Comparison of ENCODE assay signal across 9 cellular contexts in the genomic region with DNA sequence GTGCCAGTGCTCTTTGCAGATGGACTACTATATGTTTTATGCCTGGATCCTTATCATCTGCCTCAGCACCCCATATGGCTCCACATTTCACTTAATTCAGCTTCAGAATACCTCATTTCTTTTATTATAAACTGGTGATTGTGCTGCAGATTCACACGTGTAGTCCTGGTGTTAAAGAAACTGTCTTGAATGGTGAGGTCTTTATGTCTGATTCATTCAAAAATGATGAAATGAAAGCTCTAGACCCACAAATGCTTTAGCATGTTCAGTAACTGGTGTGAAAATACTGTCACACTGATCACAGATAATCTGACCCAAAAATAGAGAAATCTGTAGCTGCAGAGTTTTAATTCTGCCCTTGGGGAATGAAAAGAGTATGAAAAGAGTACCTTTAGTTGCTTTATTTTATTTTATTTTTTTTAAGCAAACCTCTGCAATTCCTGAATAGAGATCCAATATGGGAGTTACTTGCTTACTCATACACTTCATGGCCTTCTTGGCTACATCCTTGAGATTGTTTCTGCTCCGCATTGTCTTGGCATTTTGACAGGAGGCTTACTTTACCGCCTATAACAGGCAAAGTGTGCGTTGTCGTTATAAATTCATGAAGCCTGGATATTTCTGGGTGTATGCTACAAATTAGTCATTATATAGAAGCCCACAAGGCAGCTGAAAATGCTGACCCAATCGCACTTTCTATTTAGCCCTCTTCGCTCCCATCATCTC. TPM values are rescaled to one million over a fixed set of nuclear protein-coding genes. Genes with fewer than 3 reads are reported as not detected.
DNase-seq lines count a peak whose midpoint lies in the region; ATAC-seq and TF ChIP-seq lines count a peak whose summit lies in the region.
"Had no signal": no experiment of that assay in that cellular context is flagged by ENCODE, and none has a peak within 500 bp of the region (broad histone marks: within the 10 kb centered on the region; RNA-seq: fewer than 3 reads in every experiment).

No MANE protein-coding gene starts in this region.

- H3K4me1 ChIP-seq in testis (peaks cover 8% of the 10 kb centered on the region), ovary (ENCODE audit: insufficient read depth) (peaks cover 9% of the 10 kb centered on the region)

- no peaks in the 10 kb centered on the region for H3K36me3 Mint-ChIP-seq in natural killer cell

- peak overlapping the region; percentile 88 for H3K27ac ChIP-seq in C4-2B
- H3K27ac ChIP-seq in testis = no peak overlapping the region
- no peak overlapping the region for H3K27ac ChIP-seq in ovary

- ATAC-seq in natural killer cell = no peak

- TF ChIP-seq POLR2A in testis (IDR thresholded peaks at IDR 0.05) = no peak
- TF ChIP-seq POLR2A in ovary (IDR thresholded peaks at IDR 0.05) = no peak

- no peaks in the 10 kb centered on the region for H3K27me3 ChIP-seq in testis
- H3K27me3 ChIP-seq in ovary = no peaks in the 10 kb centered on the region

- H3K4me3 Mint-ChIP-seq in natural killer cell = peak overlapping the region; percentile 94

- H3K27me3 Mint-ChIP-seq in natural killer cell (ENCODE audit: low read depth in 2 of 2) = peaks cover 35 to 72% of the 10 kb centered on the region in 2 donors

- no peak for DNase-seq in LNCaP clone FGC (ENCODE audit: low read depth)
- peak; percentile 64 for DNase-seq in dermis blood vessel endothelial cell
- DNase-seq in natural killer cell = no peak
- no peak for DNase-seq in testis
- DNase-seq in ovary = no peak
- no peak for DNase-seq in GOT3 (lab: John Stamatoyannopoulos, UW)
- no peak for DNase-seq in activated effector memory CD4-positive, alpha-beta T cell treated with anti-CD3 and anti-CD28 coated beads, Interleukin-2, amount 50 U/mL, for 16 hours

- no peaks in the 10 kb centered on the region for H3K36me3 ChIP-seq in testis (ENCODE audit: low read depth, missing control alignments)
- no peaks in the 10 kb centered on the region for H3K36me3 ChIP-seq in ovary

- no peaks in the 10 kb centered on the region for H3K9me3 Mint-ChIP-seq in natural killer cell
- H3K9me3 Mint-ChIP-seq: T-helper 2 cell treated with Interferon-gamma antibody and Interleukin-4, amounts not matched to agents 5 μg/mL and 100 μg/mL, for 36 hours had no signal

- H3K27ac Mint-ChIP-seq in natural killer cell = no peak overlapping the region
- H3K27ac Mint-ChIP-seq: T-helper 2 cell treated with Interferon-gamma antibody and Interleukin-4, amounts not matched to agents 5 μg/mL and 100 μg/mL, for 36 hours had no signal

- 48 to 64% methylated on average over 7 of the region's 7 CpGs for WGBS in testis, 2 donors
- WGBS in ovary, 3 donors = 34 to 45% (median 37%) methylated on average over 7 of the region's 7 CpGs

- no peaks in the 10 kb centered on the region for H3K9me3 ChIP-seq in testis
- no peaks in the 10 kb centered on the region for H3K9me3 ChIP-seq in ovary

- H3K4me3 ChIP-seq in LNCaP clone FGC (ENCODE audit: low read depth, low read length) (peak overlapping the region; percentile 86), testis (no peak overlapping the region), ovary (no peak overlapping the region)

- TF ChIP-seq EP300 in ovary (IDR thresholded peaks at IDR 0.05) = no peak

- TF ChIP-seq CTCF in C4-2B (conservative IDR thresholded peaks at IDR 0.05) (no peak), LNCaP clone FGC (IDR thresholded peaks at IDR 0.05; ENCODE audit: control insufficient read depth, extremely low read depth, insufficient read depth) (no peak), natural killer cell (IDR thresholded peaks at IDR 0.05) (no peak), testis (IDR thresholded peaks at IDR 0.05) (no peak), ovary (IDR thresholded peaks at IDR 0.05) (no peak)

- peaks cover 31 to 36% of the 10 kb centered on the region in 2 donors for H3K4me1 Mint-ChIP-seq in natural killer cell

- intact Hi-C loops in natural killer cell (cut with micrococcal nuclease) = loop anchor here (10.0 kb wide), 1 partner anchor 149 kb away; the partner anchor contains the start of gene CHD1
- intact Hi-C loops in testis (cut with DNase I; ENCODE audit: low total_unique reads) = no loop called here
- intact Hi-C loops in ovary (cut with DNase I) = no loop called here

RNA-seq across cellular contexts. Expression of gene RGMB, which starts 2.7 kb away (rescaled TPM):
- total RNA-seq in dermis blood vessel endothelial cell = 16.2 and 19.1 TPM in 2 replicates
- 1 to 10 TPM in 1 of 3 donors, under 1 TPM in 2; 0.35 to 1.5 (median 0.86) TPM for total RNA-seq in natural killer cell
- 10 to 100 TPM; 41.2 to 47.4 TPM for total RNA-seq in testis
- polyA plus RNA-seq in testis (ENCODE audit: insufficient read depth, low read depth, low replicate concordance) = 22.4 TPM
- total RNA-seq in ovary = 10 to 100 TPM; 17.3 to 40.3 (median 26.4) TPM
- polyA plus RNA-seq in ovary = 10 to 100 TPM; 14.5 to 28.3 TPM
